In the genomic region with DNA sequence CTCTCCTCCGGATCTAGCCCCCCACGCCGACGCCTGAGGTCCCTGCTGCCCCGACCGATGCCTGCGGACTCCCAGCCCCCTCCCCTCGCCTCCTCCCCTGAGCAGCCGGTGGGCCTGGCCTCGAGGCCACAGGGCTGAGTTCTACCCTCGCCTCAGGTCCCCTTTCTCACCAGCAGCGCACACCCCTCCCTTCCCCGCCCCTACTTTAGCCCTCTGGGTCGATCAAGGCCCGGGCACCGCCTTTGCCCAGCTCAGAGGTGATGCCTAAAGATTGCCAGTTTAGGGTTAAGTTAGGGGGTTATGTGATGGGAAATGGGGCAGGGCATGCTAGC, we compare ENCODE assay signal across 21 cellular contexts. TPM values are rescaled to one million over a fixed set of nuclear protein-coding genes. Genes with fewer than 3 reads are reported as not detected.
DNase-seq lines count a peak whose midpoint lies in the region; ATAC-seq and TF ChIP-seq lines count a peak whose summit lies in the region.
"Had no signal": no experiment of that assay in that cellular context is flagged by ENCODE, and none has a peak within 500 bp of the region (broad histone marks: within the 10 kb centered on the region; RNA-seq: fewer than 3 reads in every experiment).

No MANE protein-coding gene starts in this region.

- H3F3A ChIP-seq in neural progenitor cell (ENCODE audit: low read depth) = peaks cover 78% of the 10 kb centered on the region

- H2BK12ac ChIP-seq in H9 (ENCODE audit: insufficient read length, low read depth, low read length) = no peak overlapping the region

- H3K4me1 ChIP-seq in BE2C = no peaks in the 10 kb centered on the region; the same call in 1 of the 2 replicates
- H3K4me1 ChIP-seq in H9 (ENCODE audit: insufficient read depth, low read length) = peaks cover 6% of the 10 kb centered on the region
- H3K4me1 ChIP-seq in neural progenitor cell = peaks cover 60% of the 10 kb centered on the region
- H3K4me1 ChIP-seq: parathyroid adenoma had no signal

- H2BK5ac ChIP-seq in H9 (ENCODE audit: insufficient read length, low read length) = no peak overlapping the region

- H3K27ac ChIP-seq in H9 (ENCODE audit: insufficient read length, low read depth, low read length) = no peak overlapping the region
- no peak overlapping the region for H3K27ac ChIP-seq in neural progenitor cell
- H3K27ac ChIP-seq: body of pancreas, KMS-11, parathyroid adenoma, uterus had no signal

- no peak for DNase-seq in BE2C
- DNase-seq in H9 = peak; percentile 37
- no peak for DNase-seq in neural progenitor cell (ENCODE audit: low spot score)
- no peak for DNase-seq in D341Med (ENCODE audit: low spot score)
- DNase-seq in NCI-H446 treated with DMSO at 0.1 percent for 48 hours (lab: John Stamatoyannopoulos, UW) = no peak
- DNase-seq: activated CD4-positive, alpha-beta memory T cell treated with anti-CD3 and anti-CD28 coated beads for 36 hours; activated CD4-positive, CD25-positive, alpha-beta regulatory T cell; activated effector memory CD4-positive, alpha-beta T cell treated with Interleukin-2 at 50 U/mL for 16 hours; activated naive CD8-positive, alpha-beta T cell treated with anti-CD3 and anti-CD28 coated beads, Interleukin-2, amount 50 U/mL, for 24 hours; body of pancreas; CD4-positive, alpha-beta memory T cell; foreskin melanocyte; NCI-H2081 treated with DMSO at 0.1 percent for 48 hours; T-helper 9 cell; uterus had no signal

- ATAC-seq in GM18861 (IDR thresholded peaks at IDR 0.05; ENCODE audit: unreplicated experiment) = no peak
- ATAC-seq: activated naive CD8-positive, alpha-beta T cell treated with anti-CD3 and anti-CD28 coated beads, Interleukin-2, amount 50 U/mL, for 24 hours; body of pancreas had no signal

- peaks cover 35% of the 10 kb centered on the region for H3K23me2 ChIP-seq in H9 (ENCODE audit: insufficient read length, low read depth, low read length, poor library complexity, severe bottlenecking)

- H3K36me3 Mint-ChIP-seq in H9 (ENCODE audit: insufficient read depth in 1 of 3, low read depth in 3 of 3) (no peaks in the 10 kb centered on the region), brain (peaks cover 8% of the 10 kb centered on the region), neural progenitor cell (no peaks in the 10 kb centered on the region)
- H3K36me3 Mint-ChIP-seq: activated CD4-positive, alpha-beta memory T cell treated with anti-CD3 and anti-CD28 coated beads for 36 hours; CD4-positive, alpha-beta memory T cell had no signal

- no peak overlapping the region for H3K23ac ChIP-seq in H9 (ENCODE audit: insufficient read length, low read depth, low read length)

- no peak overlapping the region for H3K4ac ChIP-seq in H9 (ENCODE audit: low read depth, low read length)

- H3K14ac ChIP-seq in H9 (ENCODE audit: insufficient read depth, low read length) = no peak overlapping the region

- peak overlapping the region; percentile 58 to 81; a peak in 2 of 5 replicates for H3K4me3 Mint-ChIP-seq in H9
- peak overlapping the region in 3 of 5 experiments; percentile 68 to 83 (median 82) for H3K4me3 Mint-ChIP-seq in brain
- peak overlapping the region; percentile 76 for H3K4me3 Mint-ChIP-seq in neural progenitor cell
- H3K4me3 Mint-ChIP-seq: activated CD4-positive, alpha-beta memory T cell treated with anti-CD3 and anti-CD28 coated beads for 36 hours; activated naive CD8-positive, alpha-beta T cell treated with anti-CD3 and anti-CD28 coated beads, Interleukin-2, amount 50 U/mL, for 24 hours had no signal

- H3K9ac ChIP-seq in H9 (ENCODE audit: extremely low read depth, insufficient read length, low read length) (no peak overlapping the region), neural progenitor cell (no peak overlapping the region)
- H3K9ac ChIP-seq: KMS-11, parathyroid adenoma had no signal

- no peak overlapping the region for H2BK120ac ChIP-seq in H9 (ENCODE audit: low read depth, low read length, poor library complexity, severe bottlenecking)

- no peak overlapping the region for H3K18ac ChIP-seq in H9 (ENCODE audit: insufficient read length, low read depth, low read length)

- TF ChIP-seq CTCF in BE2C (IDR thresholded peaks at IDR 0.05; ENCODE audit: low read depth, low read length) = no peak
- TF ChIP-seq CTCF in H9 (conservative IDR thresholded peaks at IDR 0.05) = no peak
- TF ChIP-seq CTCF in brain (conservative IDR thresholded peaks at IDR 0.05) = no peak
- TF ChIP-seq CTCF in neural progenitor cell (IDR thresholded peaks at IDR 0.05) = no peak

- H3T11ph ChIP-seq in H9 (ENCODE audit: low read length) = no peak overlapping the region

- peaks cover 99% of the 10 kb centered on the region for H3K27me3 Mint-ChIP-seq in H9 (ENCODE audit: low read depth)
- H3K27me3 Mint-ChIP-seq in brain = peaks cover 95% of the 10 kb centered on the region
- peaks cover 84% of the 10 kb centered on the region for H3K27me3 Mint-ChIP-seq in neural progenitor cell (ENCODE audit: insufficient read depth, low read depth)

- H4K20me1 ChIP-seq in H9 (ENCODE audit: control insufficient read depth, insufficient read depth, insufficient read length) = peaks cover 6% of the 10 kb centered on the region
- H4K20me1 ChIP-seq in neural progenitor cell (ENCODE audit: low read depth) = peaks cover 69% of the 10 kb centered on the region

- no peaks in the 10 kb centered on the region for H3K36me3 ChIP-seq in BE2C
- no peaks in the 10 kb centered on the region for H3K36me3 ChIP-seq in neural progenitor cell
- H3K36me3 ChIP-seq: uterus had no signal

- H4K8ac ChIP-seq in H9 (replicated peaks; ENCODE audit: insufficient read length, low read depth, low read length) = no peak overlapping the region

- no peaks in the 10 kb centered on the region for H3K79me2 ChIP-seq in H9 (ENCODE audit: insufficient read depth, low read length)
- H3K79me2 ChIP-seq in neural progenitor cell (ENCODE audit: low read depth) = peaks cover 98% of the 10 kb centered on the region
- H3K79me2 ChIP-seq: parathyroid adenoma had no signal

- H3K27ac Mint-ChIP-seq in H9 (no peak overlapping the region), brain (no peak overlapping the region), neural progenitor cell (no peak overlapping the region)
- H3K27ac Mint-ChIP-seq: activated CD4-positive, alpha-beta memory T cell treated with anti-CD3 and anti-CD28 coated beads for 36 hours; activated naive CD8-positive, alpha-beta T cell treated with anti-CD3 and anti-CD28 coated beads, Interleukin-2, amount 50 U/mL, for 24 hours; CD4-positive, alpha-beta memory T cell had no signal

- no peak overlapping the region for H2AK5ac ChIP-seq in H9 (ENCODE audit: insufficient read length, low read length)

- H3K79me1 ChIP-seq in H9 (ENCODE audit: insufficient read depth, low read depth, low read length, poor library complexity, severe bottlenecking) = no peaks in the 10 kb centered on the region

- peaks cover 13% of the 10 kb centered on the region for H3K27me3 ChIP-seq in BE2C
- peaks cover 87% of the 10 kb centered on the region for H3K27me3 ChIP-seq in H9 (ENCODE audit: insufficient read depth, low read length)
- peaks cover 78% of the 10 kb centered on the region for H3K27me3 ChIP-seq in neural progenitor cell

- H3K4me3 ChIP-seq in BE2C (ENCODE audit: low read depth, low read length) (peak overlapping the region; percentile 65; the same call in 1 of the 2 replicates), neural progenitor cell (peak overlapping the region; percentile 96)
- H3K4me3 ChIP-seq: body of pancreas, uterus had no signal

- no peak overlapping the region for H4K5ac ChIP-seq in H9 (ENCODE audit: insufficient read length, low read depth, low read length)

- H3K4me2 ChIP-seq in H9 (ENCODE audit: insufficient read depth, insufficient read length, low read length) = peak overlapping the region; percentile 39
- peak overlapping the region; percentile 99 for H3K4me2 ChIP-seq in neural progenitor cell
- H3K4me2 ChIP-seq: KMS-11 had no signal

- no peak overlapping the region for H3K56ac ChIP-seq in H9 (ENCODE audit: insufficient read length, low read depth, low read length)

- H4K91ac ChIP-seq in H9 (ENCODE audit: insufficient read length, low read depth, low read length) = no peak overlapping the region

- H3K4me1 Mint-ChIP-seq in H9 (peaks cover 58 to 68% of the 10 kb centered on the region in 2 experiments), brain (peaks cover 48% of the 10 kb centered on the region), neural progenitor cell (peaks cover 42% of the 10 kb centered on the region)

- H2BK15ac ChIP-seq in H9 (ENCODE audit: low read depth, low read length) = no peak overlapping the region

- no peaks in the 10 kb centered on the region for H3K9me3 ChIP-seq in BE2C
- H3K9me3 ChIP-seq in H9 (ENCODE audit: control insufficient read depth, low read depth, low read length) = no peaks in the 10 kb centered on the region
- no peaks in the 10 kb centered on the region for H3K9me3 ChIP-seq in neural progenitor cell (ENCODE audit: low read depth)
- H3K9me3 ChIP-seq: body of pancreas, uterus had no signal

- no peak overlapping the region for H2AFZ ChIP-seq in H9 (ENCODE audit: low read length)
- H2AFZ ChIP-seq in neural progenitor cell (replicated peaks) = no peak overlapping the region
- H2AFZ ChIP-seq: parathyroid adenoma had no signal

- WGBS in H9 (ENCODE audit: extremely low coverage, insufficient read length, low lambda C conversion rate) = no CpG with 5 or more reads among the region's 16 CpGs

- H2BK20ac ChIP-seq in H9 (ENCODE audit: low read depth, low read length, poor library complexity, severe bottlenecking) = no peak overlapping the region

- H3K9me3 Mint-ChIP-seq in H9 (peaks cover 0 to 3% of the 10 kb centered on the region in 2 experiments; a peak in 2 of 5 replicates), brain (peaks cover 0 to 5% (median 0%) of the 10 kb centered on the region in 5 experiments), neural progenitor cell (peaks cover 4% of the 10 kb centered on the region)
- H3K9me3 Mint-ChIP-seq: activated CD4-positive, alpha-beta memory T cell treated with anti-CD3 and anti-CD28 coated beads for 36 hours; activated naive CD8-positive, alpha-beta T cell treated with anti-CD3 and anti-CD28 coated beads, Interleukin-2, amount 50 U/mL, for 24 hours; CD4-positive, alpha-beta memory T cell had no signal

RNA-seq across cellular contexts. Expression of a gene that starts 5.7 kb away (rescaled TPM):
- 30.4 TPM for polyA plus RNA-seq in BE2C (2012; ENCODE audit: insufficient read depth, insufficient read length, low read depth)
- total RNA-seq in H9 (2021) = 0.35 and 0.55 TPM in 2 replicates
- 30.9 TPM for polyA plus RNA-seq in brain (ENCODE audit: insufficient read depth, low read depth, low replicate concordance)
- total RNA-seq in neural progenitor cell (ENCODE audit: low replicate concordance) = 14.5 and 28.8 TPM in 2 replicates
- total RNA-seq: activated CD4-positive, alpha-beta memory T cell treated with anti-CD3 and anti-CD28 coated beads for 36 hours; CD4-positive, alpha-beta memory T cell; chondrocyte; uterus had no signal
- polyA plus RNA-seq: CD4-positive, alpha-beta memory T cell; esophagus had no signal

Comparison
In these comparisons a context has a peak if more than half of its experiments do, and no peak if none do; other contexts are left out.
1. RNA of a gene that starts 5.7 kb away (total RNA-seq): 14.5 to 28.8 TPM in neural progenitor cell; 0.35 to 0.55 TPM in H9; every median in the first group is over 10 times any median in the second.
2. Peak in every context shown above with its lines, with median percentiles within 50 percentile points of each other: H3K4me3 Mint-ChIP-seq.